In the genomic region with DNA sequence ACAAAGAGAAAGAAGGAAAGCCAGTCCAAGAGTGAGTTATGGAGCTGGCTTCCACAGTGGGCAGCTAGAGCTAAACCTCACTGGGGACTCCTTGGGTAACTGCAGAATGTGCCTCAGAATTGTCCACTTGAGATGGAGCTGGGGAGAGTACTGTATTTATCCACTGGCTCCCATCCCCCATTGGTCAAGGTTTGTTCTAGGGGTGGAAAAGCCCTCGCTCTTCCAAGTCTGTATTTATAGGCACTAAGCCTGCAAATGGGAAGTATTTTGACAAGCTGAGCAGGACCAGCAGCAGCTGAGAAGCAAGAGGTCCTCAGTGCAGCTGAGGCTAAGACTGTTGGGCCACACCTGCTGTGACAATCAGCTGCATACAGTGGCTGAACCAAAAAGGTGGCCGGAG, we compare ENCODE assay signal across 23 cellular contexts.
"Had no signal": no experiment of that assay in that cellular context is flagged by ENCODE, and none has a peak within 500 bp of the region (broad histone marks: within the 10 kb centered on the region; RNA-seq: fewer than 3 reads in every experiment).

No MANE protein-coding gene starts in this region.

- ATAC-seq: activated CD8-positive, alpha-beta memory T cell treated with anti-CD3 and anti-CD28 coated beads, Interleukin-2, amount 10 ng/mL, durations not matched to agents 7 days and 5 days; mucosa of descending colon; naive thymus-derived CD8-positive, alpha-beta T cell; upper lobe of right lung had no signal

- DNase-seq: activated CD4-positive, alpha-beta memory T cell treated with anti-CD3 and anti-CD28 coated beads, Interleukin-2, amount 10 ng/mL, durations not matched to agents 7 days and 5 days; activated CD4-positive, alpha-beta T cell treated with anti-CD3 and anti-CD28 coated beads for 48 hours; activated CD4-positive, CD25-positive, alpha-beta regulatory T cell; activated CD8-positive, alpha-beta memory T cell treated with anti-CD3 and anti-CD28 coated beads, Interleukin-2, amount 10 ng/mL, durations not matched to agents 7 days and 5 days; activated naive CD8-positive, alpha-beta T cell treated with anti-CD3 and anti-CD28 coated beads for 36 hours; amygdala; central memory CD4-positive, alpha-beta T cell; dorsolateral prefrontal cortex; endodermal cell; foreskin fibroblast; head of caudate nucleus; mucosa of descending colon; naive thymus-derived CD8-positive, alpha-beta T cell; retina; SK-N-SH; small intestine; stimulated activated CD4-positive, alpha-beta T cell treated with anti-CD3 and anti-CD28 coated beads, Interleukin-4, amount 100 ng/mL, for 1 hour; stomach; testis; upper lobe of right lung had no signal

- FAIRE-seq: colon, small intestine had no signal

- H3K4me2 ChIP-seq: SK-N-SH had no signal

- H3K27me3 ChIP-seq: dorsolateral prefrontal cortex, stomach, testis, upper lobe of right lung had no signal

- H3K4me3 ChIP-seq: dorsolateral prefrontal cortex, mucosa of descending colon, stomach, testis, upper lobe of right lung had no signal

- H3K9ac ChIP-seq: SK-N-SH had no signal

- H3K27ac ChIP-seq: dorsolateral prefrontal cortex, epithelial cell of prostate, neutrophil, stomach, testis, upper lobe of right lung had no signal

- H3K4me1 ChIP-seq: upper lobe of right lung had no signal

- H3K36me3 ChIP-seq: neutrophil, stomach, upper lobe of right lung had no signal

- H3K9me3 ChIP-seq: mucosa of descending colon, neutrophil, SK-N-SH, stomach, testis, upper lobe of right lung had no signal
